In the genomic region with DNA sequence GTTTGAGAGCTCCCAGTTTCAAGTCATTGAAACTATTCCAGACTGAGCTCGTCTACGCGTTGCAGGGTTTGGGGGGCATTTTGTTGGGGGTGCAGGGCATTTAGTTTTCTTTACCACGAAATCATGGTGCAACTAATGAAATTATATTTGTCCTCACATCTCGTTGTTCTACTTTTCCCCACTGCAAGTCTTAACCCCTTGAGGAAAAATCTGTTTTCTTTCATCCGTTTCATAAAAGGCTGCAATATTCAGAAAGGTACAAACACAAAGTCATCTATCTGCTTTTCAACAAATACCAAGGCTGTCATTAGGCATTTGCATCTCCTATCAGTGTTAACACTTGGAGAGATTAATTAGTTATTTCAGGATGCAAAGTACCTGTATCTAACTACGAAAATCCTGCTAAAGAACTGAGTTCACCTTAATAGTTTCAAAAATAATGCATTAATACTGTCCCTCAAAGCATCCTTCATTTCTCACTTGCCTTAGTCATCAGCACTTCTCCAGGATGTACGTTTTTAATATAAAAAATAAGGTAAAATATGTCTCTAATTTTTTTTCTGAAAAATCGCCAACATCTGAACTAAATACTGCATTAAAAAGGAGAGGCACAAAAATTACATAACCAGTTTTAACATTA, we compare ENCODE assay signal across 8 cellular contexts. TPM values are rescaled to one million over a fixed set of nuclear protein-coding genes. Genes with fewer than 3 reads are reported as not detected.
DNase-seq lines count a peak whose midpoint lies in the region; ATAC-seq, FAIRE-seq and TF ChIP-seq lines count a peak whose summit lies in the region.

No MANE protein-coding gene starts in this region.

- no peaks in the 10 kb centered on the region for H3K9me3 Mint-ChIP-seq in osteocyte (ENCODE audit: unreplicated experiment)

- CTCF ChIA-PET in OCI-LY7 (lab: Charles Lee; ENCODE audit: unreplicated experiment), result interaction anchor here (0.6 to 1.0 kb wide), 2 partner anchors 38 to 1052 kb away, joined by 3 to 4 read pairs; no protein-coding TSS in a partner anchor
- CTCF ChIA-PET in endothelial cell of umbilical vein (lab: Charles Lee), result interaction anchor here (0.7 to 2.4 kb wide), 8 partner anchors 38 to 514 kb away, joined by 3 to 19 read pairs (median 5); no protein-coding TSS in a partner anchor

- H3K4me3 ChIP-seq in OCI-LY7 (ENCODE audit: low read depth, low read length, poor library complexity, severe bottlenecking), result peak overlapping the region; percentile 95
- peak overlapping the region; percentile 89 to 99 (median 90) for H3K4me3 ChIP-seq in endothelial cell of umbilical vein (replicated peaks in 1 of 3; ENCODE audit: insufficient read depth in 1 of 3, low read depth in 1 of 3, low read length in 3 of 3)

- H3K27ac Mint-ChIP-seq in osteocyte (ENCODE audit: unreplicated experiment), result peak overlapping the region; percentile 98

- H4K20me1 ChIP-seq in OCI-LY7 (ENCODE audit: insufficient read depth, low read length), result no peaks in the 10 kb centered on the region
- H4K20me1 ChIP-seq in endothelial cell of umbilical vein (replicated peaks; ENCODE audit: control insufficient read depth, extremely low read depth, insufficient read depth, low read length), result no peaks in the 10 kb centered on the region

- H3K4me1 ChIP-seq in ES-I3 (ENCODE audit: insufficient read depth, low read length) (no peaks in the 10 kb centered on the region; the same call in 1 of the 2 replicates), OCI-LY7 (ENCODE audit: insufficient read depth, low read length, poor library complexity, severe bottlenecking) (peaks cover 24% of the 10 kb centered on the region), endothelial cell of umbilical vein (ENCODE audit: control insufficient read depth, extremely low read depth, insufficient read depth, low read length) (peaks cover 21% of the 10 kb centered on the region)

- H3K4me2 ChIP-seq in OCI-LY7 (ENCODE audit: low read length) (peak overlapping the region; percentile 73), endothelial cell of umbilical vein (ENCODE audit: insufficient read depth, low read length) (peak overlapping the region; percentile 97)

- H3K27ac ChIP-seq in OCI-LY7 (ENCODE audit: low read depth, low read length, poor library complexity, severe bottlenecking) (peak overlapping the region; percentile 98), endothelial cell of umbilical vein (ENCODE audit: insufficient read depth, low read depth, low read length) (peak overlapping the region; percentile 96)

- no peaks in the 10 kb centered on the region for H3K9me2 ChIP-seq in OCI-LY7 (ENCODE audit: insufficient read depth, low read length)

- H3K36me3 ChIP-seq in ES-I3 (ENCODE audit: insufficient read depth, low read length), result peaks cover 3% of the 10 kb centered on the region; the same call in 1 of the 2 replicates
- H3K36me3 ChIP-seq in OCI-LY7 (ENCODE audit: insufficient read depth, low read length), result peaks cover 24% of the 10 kb centered on the region
- peaks cover 0 to 10% of the 10 kb centered on the region in 2 experiments for H3K36me3 ChIP-seq in endothelial cell of umbilical vein (ENCODE audit: control insufficient read depth in 2 of 2, extremely low read depth in 1 of 2, insufficient read depth in 2 of 2, low read length in 2 of 2)

- no peaks in the 10 kb centered on the region for H3K27me3 ChIP-seq in endothelial cell of umbilical vein (ENCODE audit: control insufficient read depth in 2 of 2, insufficient read depth in 2 of 2, low read length in 2 of 2)

- no peak for ATAC-seq in GM18511 (IDR thresholded peaks at IDR 0.05; ENCODE audit: unreplicated experiment)
- no peak for ATAC-seq in HG03378 (IDR thresholded peaks at IDR 0.05; ENCODE audit: unreplicated experiment)

- no peaks in the 10 kb centered on the region for H3K9me1 ChIP-seq in endothelial cell of umbilical vein (replicated peaks; ENCODE audit: control insufficient read depth, extremely low read depth, insufficient read depth, low read length)

- H3K9me3 ChIP-seq in ES-I3 (ENCODE audit: control insufficient read depth, insufficient read depth, low read length) (no peaks in the 10 kb centered on the region), OCI-LY7 (ENCODE audit: low read length) (no peaks in the 10 kb centered on the region), endothelial cell of umbilical vein (replicated peaks; ENCODE audit: control insufficient read depth, insufficient read depth, low read length) (no peaks in the 10 kb centered on the region)

- peak overlapping the region; percentile 92 for H3K4me3 Mint-ChIP-seq in osteocyte (ENCODE audit: unreplicated experiment)

- BruUV-seq in OCI-LY7 (replicated peaks; lab: Mats Ljungman, UMichigan), result TSS peak; percentile 76
- TSS peak; percentile 48 for BruUV-seq in endothelial cell of umbilical vein (replicated peaks; lab: Mats Ljungman, UMichigan)

- TF ChIP-seq CTCF in OCI-LY7 (conservative IDR thresholded peaks at IDR 0.05; ENCODE audit: low read length) (no peak), endothelial cell of umbilical vein (IDR thresholded peaks at IDR 0.05; ENCODE audit: extremely low read depth in 1 of 2, insufficient read depth in 1 of 2, low read depth in 1 of 2, low read length in 2 of 2) (no peak), osteocyte (IDR thresholded peaks at IDR 0.05) (no peak)

- intact Hi-C loops in OCI-LY7 (cut with micrococcal nuclease; ENCODE audit: unreplicated experiment) (loop anchor here (2.0 to 5.0 kb wide), 4 partner anchors 20 to 974 kb away; a partner anchor contains a TSS), endothelial cell of umbilical vein (cut with micrococcal nuclease) (loop anchor here (2.0 kb wide), 1 partner anchor 328 kb away; no protein-coding TSS in a partner anchor)

- H2AFZ ChIP-seq in OCI-LY7 (ENCODE audit: low read length) (no peak overlapping the region; the same call in 1 of the 2 replicates), endothelial cell of umbilical vein (ENCODE audit: low read depth, low read length) (no peak overlapping the region)

- dilution Hi-C loops in endothelial cell of umbilical vein (cut with MboI; ENCODE audit: extremely low pct_ligation_motif_present, low sequenced_read_pairs), result loop anchor here (5.0 to 25.0 kb wide), 2 partner anchors 99 to 444 kb away; no protein-coding TSS in a partner anchor

- peaks cover 18% of the 10 kb centered on the region for H3K36me3 Mint-ChIP-seq in osteocyte (ENCODE audit: unreplicated experiment)

- FAIRE-seq in endothelial cell of umbilical vein (lab: Jason Lieb, UNC), result no peak

- H3K4me1 Mint-ChIP-seq in osteocyte (ENCODE audit: unreplicated experiment), result peaks cover 30% of the 10 kb centered on the region

- H3K9ac ChIP-seq in ES-I3 (ENCODE audit: low read depth, low read length), result peak overlapping the region; percentile 95
- peak overlapping the region; percentile 99 for H3K9ac ChIP-seq in endothelial cell of umbilical vein (replicated peaks; ENCODE audit: extremely low read depth, insufficient read depth, low read length)

- POLR2A ChIA-PET in OCI-LY7 (lab: Charles Lee), result interaction anchor here (0.6 to 1.8 kb wide), 19 partner anchors 14 to 903 kb away, joined by 3 to 15 read pairs (median 5); no protein-coding TSS in a partner anchor
- POLR2A ChIA-PET in endothelial cell of umbilical vein (lab: Charles Lee), result interaction anchor here (0.5 to 1.4 kb wide), 10 partner anchors 13 to 472 kb away, joined by 3 to 25 read pairs (median 6); no protein-coding TSS in a partner anchor

- no peak for DNase-seq in OCI-LY7 (ENCODE audit: low spot score)
- no peak for DNase-seq in endothelial cell of umbilical vein (ENCODE audit: low read depth, low spot score)
- DNase-seq in osteocyte (ENCODE audit: extremely low spot score, unreplicated experiment), result no peak
- DNase-seq in LoVo (ENCODE audit: low spot score), result no peak
- DNase-seq in DMS79 (lab: John Stamatoyannopoulos, UW), result no peak

- H3K27me3 Mint-ChIP-seq in osteocyte (ENCODE audit: unreplicated experiment), result no peaks in the 10 kb centered on the region

- peak; percentile 88 for TF ChIP-seq POLR2A in endothelial cell of umbilical vein (IDR thresholded peaks at IDR 0.05; ENCODE audit: low read depth, low read length)

- H3K79me2 ChIP-seq in OCI-LY7 (ENCODE audit: insufficient read depth, low read depth, low read length), result peaks cover 63% of the 10 kb centered on the region
- H3K79me2 ChIP-seq in endothelial cell of umbilical vein (ENCODE audit: control insufficient read depth, insufficient read depth, low read length), result peaks cover 51% of the 10 kb centered on the region

TF ChIP-seq in endothelial cell of umbilical vein, 7 proteins besides CTCF, POLR2A, EP300 and RAD21:
- no peak for TF ChIP-seq JUN (IDR thresholded peaks at IDR 0.05; ENCODE audit: borderline replicate concordance, insufficient read depth, insufficient read length, low read depth)
- TF ChIP-seq POLR2AphosphoS5 (IDR thresholded peaks at IDR 0.05; ENCODE audit: insufficient read depth, low read depth, low read length), result peak; percentile 23

RNA-seq across cellular contexts. Expression of a gene that starts 1.9 kb away (rescaled TPM):
- total RNA-seq in OCI-LY7 (2014; rRNA removed; shearing (Covaris generic)), result 30.6 TPM in 2 replicates
- total RNA-seq in OCI-LY7 (2022) (26.3 and 30.0 TPM in 2 replicates), endothelial cell of umbilical vein (35.3 and 43.1 TPM in 2 replicates), osteocyte (57.7 and 90.8 TPM in 2 replicates)
- polyA plus RNA-seq in endothelial cell of umbilical vein, result 7.0 and 12.4 TPM in 2 replicates
- polyA plus RNA-seq in endothelial cell of umbilical vein (2011; cell fraction: cytosol; rRNA removed), result 9.9 and 13.8 TPM in 2 replicates
- 83.7 and 114 TPM in 2 replicates for polyA plus RNA-seq in endothelial cell of umbilical vein (2011; cell fraction: nucleus; rRNA removed)
- 19.9 and 27.9 TPM in 2 replicates for polyA plus RNA-seq in endothelial cell of umbilical vein (2012)
- 53.8 and 85.6 TPM in 2 replicates for polyA minus RNA-seq in endothelial cell of umbilical vein
- polyA minus RNA-seq in endothelial cell of umbilical vein (2011; cell fraction: cytosol; rRNA and poly(A)+ RNA removed), result 45.5 TPM
- 243 and 350 TPM in 2 replicates for polyA minus RNA-seq in endothelial cell of umbilical vein (2011; cell fraction: nucleus; rRNA and poly(A)+ RNA removed)
